Comparison of ENCODE assay signal across 8 cellular contexts in genomic region chr1:24112381-24113169, GRCh38. TPM values are rescaled to one million over a fixed set of nuclear protein-coding genes. Genes with fewer than 3 reads are reported as not detected.
DNase-seq lines count a peak whose midpoint lies in the region; TF ChIP-seq lines count a peak whose summit lies in the region.

No MANE protein-coding gene starts in this region.

- no peaks in the 10 kb centered on the region for H3K4me1 ChIP-seq in liver (ENCODE audit: control insufficient read depth in 4 of 4, insufficient read depth in 4 of 4, low read length in 3 of 4)

- H3K27me3 ChIP-seq in WERI-Rb-1 (ENCODE audit: insufficient read depth, low read depth, severe bottlenecking): no peaks in the 10 kb centered on the region
- H3K27me3 ChIP-seq in liver (ENCODE audit: control insufficient read depth in 4 of 4, insufficient read depth in 4 of 4, low read length in 3 of 4): no peaks in the 10 kb centered on the region

- TF ChIP-seq RAD21 in liver (IDR thresholded peaks at IDR 0.05): peak; percentile 60 to 76

- 55% methylated on average over 26 of the region's 26 CpGs for WGBS in liver

- H3K9me3 ChIP-seq in WERI-Rb-1 (ENCODE audit: severe bottlenecking) (no peaks in the 10 kb centered on the region), liver (ENCODE audit: control insufficient read depth in 4 of 4, low read length in 3 of 4) (no peaks in the 10 kb centered on the region)

- DNase-seq in NCI-H1436 (lab: John Stamatoyannopoulos, UW): peak; percentile 58
- no peak for DNase-seq in NCI-H1436 treated with DMSO at 0.1 percent for 48 hours (lab: John Stamatoyannopoulos, UW)
- peak; percentile 84 for DNase-seq in NB4 (ENCODE audit: low read depth)
- DNase-seq in WERI-Rb-1: peak; percentile 85
- DNase-seq in choroid plexus epithelial cell (ENCODE audit: low read depth): peak; percentile 84
- peak in 2 of 3 experiments; percentile 14 to 53 for DNase-seq in stimulated activated CD4-positive, alpha-beta T cell treated with anti-CD3 and anti-CD28 coated beads, TNF-alpha, amount 100 ng/mL, for 24 hours (ENCODE audit: low read depth in 3 of 3)
- DNase-seq in amniotic stem cell (lab: John Stamatoyannopoulos, UW): no peak

- H3K4me3 ChIP-seq in NB4 (ENCODE audit: low read depth, low read length) (peak overlapping the region; percentile 27), WERI-Rb-1 (ENCODE audit: low read depth, low read length) (peak overlapping the region; percentile 49), choroid plexus epithelial cell (ENCODE audit: low read depth, low read length) (peak overlapping the region; percentile 6), liver (ENCODE audit: low read depth in 1 of 3, low read length in 3 of 3) (no peak overlapping the region)

- H3K27ac ChIP-seq in WERI-Rb-1 (no peak overlapping the region), liver (ENCODE audit: low read depth in 1 of 2, low read length in 2 of 2) (no peak overlapping the region)

- TF ChIP-seq CTCF in NB4 (IDR thresholded peaks at IDR 0.05; ENCODE audit: low read depth, low read length): peak; percentile 67
- peak; percentile 89 for TF ChIP-seq CTCF in WERI-Rb-1 (IDR thresholded peaks at IDR 0.05; ENCODE audit: low read depth, low read length)
- TF ChIP-seq CTCF in choroid plexus epithelial cell (conservative IDR thresholded peaks at IDR 0.05; ENCODE audit: low read depth, low read length): peak; percentile 77
- peak; percentile 24 for TF ChIP-seq CTCF in liver (IDR thresholded peaks at IDR 0.05; ENCODE audit: low read depth, low read length, missing input control)

- no peak for TF ChIP-seq POLR2A in NB4 (IDR thresholded peaks at IDR 0.05; ENCODE audit: extremely low read depth, insufficient read length)

- H3K9ac ChIP-seq in liver (ENCODE audit: low read depth in 1 of 2, low read length in 2 of 2): no peak overlapping the region

- H3K36me3 ChIP-seq in WERI-Rb-1 (no peaks in the 10 kb centered on the region), liver (ENCODE audit: control insufficient read depth in 4 of 4, insufficient read depth in 3 of 4, low read depth in 1 of 4, low read length in 3 of 4) (no peaks in the 10 kb centered on the region)

TF ChIP-seq in liver, 16 proteins besides CTCF, POLR2A, EP300 and RAD21:
- TF ChIP-seq HNF4G (IDR thresholded peaks at IDR 0.05) (no peak), TAF1 (conservative IDR thresholded peaks at IDR 0.05) (no peak), EGR1 (IDR thresholded peaks at IDR 0.05; ENCODE audit: low read depth in 2 of 2) (no peak), SP1 (IDR thresholded peaks at IDR 0.05) (no peak), GABPA (IDR thresholded peaks at IDR 0.05 in 1 of 2, conservative IDR thresholded peaks at IDR 0.05 in 1 of 2) (no peak), ATF3 (IDR thresholded peaks at IDR 0.05) (no peak), ZBTB33 (IDR thresholded peaks at IDR 0.05) (no peak), REST (IDR thresholded peaks at IDR 0.05) (no peak)

RNA-seq across cellular contexts. Expression of gene MYOM3, which starts 0.6 kb away (rescaled TPM):
- under 1 TPM; 0.05 to 0.17 TPM for total RNA-seq in liver
- polyA plus RNA-seq in liver: under 1 TPM in 1 of 2 donors, not detected in 1; 0.01 TPM

RNA-seq across cellular contexts. Expression of gene IL22RA1, which starts 30.4 kb away (rescaled TPM):
- total RNA-seq in liver: 1 to 10 TPM; 2.1 to 4.5 TPM
- polyA plus RNA-seq in liver: 1 to 10 TPM; 3.4 to 3.5 TPM

Comparison
In these comparisons a context has a peak if more than half of its experiments do, and no peak if none do; other contexts are left out.
1. DNase-seq: peak in NCI-H1436 (single experiment), NB4 (single experiment), WERI-Rb-1 (single experiment), choroid plexus epithelial cell (single experiment) and stimulated activated CD4-positive, alpha-beta T cell treated with anti-CD3 and anti-CD28 coated beads, TNF-alpha, amount 100 ng/mL, for 24 hours (2 of 3); none in NCI-H1436 treated with DMSO at 0.1 percent for 48 hours (single experiment) and amniotic stem cell (single experiment).
2. H3K4me3 ChIP-seq: peak in NB4 (single experiment), WERI-Rb-1 (single experiment) and choroid plexus epithelial cell (single experiment); none in liver (0 of 3).
3. CTCF ChIP-seq: peak in every context shown above with its lines; median percentile 89 in WERI-Rb-1; 77 in choroid plexus epithelial cell; 67 in NB4; 24 in liver.